ENCODE assay signal across 8 cellular contexts in the genomic region with DNA sequence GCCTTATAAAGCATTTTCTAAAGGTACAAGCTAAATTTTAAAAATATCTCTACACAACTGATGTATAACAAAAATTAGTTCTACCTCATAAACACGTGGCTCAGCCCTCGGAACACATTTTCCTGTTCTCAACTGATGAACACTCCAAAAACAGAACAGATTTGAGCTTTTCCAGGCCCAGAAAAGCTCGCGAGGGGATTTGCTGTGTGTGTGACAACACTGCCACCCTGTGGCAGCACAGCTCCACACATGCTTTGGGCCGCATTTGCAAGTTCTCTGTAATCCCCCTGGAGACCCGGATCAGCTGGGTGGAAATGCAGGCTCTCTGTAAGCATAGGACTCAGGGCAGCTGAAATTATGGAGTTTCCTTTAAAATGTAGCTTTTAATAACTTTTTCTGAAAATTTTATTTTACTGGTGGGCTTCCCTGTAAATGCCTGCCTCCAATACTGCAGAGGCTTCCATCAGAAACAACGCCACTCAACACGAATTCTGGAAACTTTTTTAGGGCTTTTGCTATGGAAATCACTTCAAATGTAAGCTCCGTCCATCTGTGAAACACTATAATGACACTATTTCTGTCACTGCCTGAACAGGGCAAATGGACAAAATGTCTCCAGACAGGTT.
DNase-seq lines count a peak whose midpoint lies in the region; ATAC-seq and TF ChIP-seq lines count a peak whose summit lies in the region.

No MANE protein-coding gene starts in this region.

- no peaks in the 10 kb centered on the region for H3K36me3 ChIP-seq in Panc1 (ENCODE audit: control insufficient read depth, insufficient read depth, low read length)
- H3K36me3 ChIP-seq in osteoblast (ENCODE audit: insufficient read depth, low read length) = no peaks in the 10 kb centered on the region
- no peaks in the 10 kb centered on the region for H3K36me3 ChIP-seq in tibial nerve

- CTCF ChIA-PET in Panc1 (lab: Charles Lee) = interaction anchor here (0.6 to 1.5 kb wide), 19 partner anchors 9 to 1069 kb away, joined by 3 to 8 read pairs (median 5); no protein-coding TSS in a partner anchor

- POLR2A ChIA-PET in Panc1 (lab: Charles Lee) = no interaction called here

- intact Hi-C loops in Panc1 (cut with micrococcal nuclease; ENCODE audit: unreplicated experiment) = loop anchor here (2.0 to 5.0 kb wide), 4 partner anchors 136 to 1069 kb away; partner anchors contain the start of gene ZPBP

- H3K9me3 ChIP-seq in Panc1 (ENCODE audit: control insufficient read depth, insufficient read depth, low read depth, low read length) (no peaks in the 10 kb centered on the region), osteoblast (ENCODE audit: low read depth, low read length) (no peaks in the 10 kb centered on the region), tibial nerve (no peaks in the 10 kb centered on the region)

- H3K4me1 ChIP-seq in Panc1 (ENCODE audit: control insufficient read depth, insufficient read depth, low read length) = no peaks in the 10 kb centered on the region
- no peaks in the 10 kb centered on the region for H3K4me1 ChIP-seq in osteoblast (ENCODE audit: insufficient read depth, low read length)
- peaks cover 0 to 25% (median 0%) of the 10 kb centered on the region in 4 donors for H3K4me1 ChIP-seq in tibial nerve

- no peaks in the 10 kb centered on the region for H4K20me1 ChIP-seq in osteoblast (ENCODE audit: insufficient read depth, low read length)

- DNase-seq in SIG-M5 treated with dmso at 0.1 percent for 504 hours (lab: John Stamatoyannopoulos, UW; ENCODE audit: unreplicated experiment) (peak; percentile 51), SIG-M5 (lab: John Stamatoyannopoulos, UW) (no peak), HT-29 (ENCODE audit: low spot score) (peak; percentile 71), Panc1 (ENCODE audit: low read depth, low spot score) (peak; percentile 72), foreskin fibroblast (peak; percentile 50 to 83), osteoblast (ENCODE audit: insufficient read length, low spot score, missing footprints) (peak; percentile 92), tibial nerve (ENCODE audit: low spot score in 2 of 2) (peak; percentile 40 to 68)
- peak; percentile 16 for DNase-seq in activated effector memory CD4-positive, alpha-beta T cell treated with Interleukin-2 at 50 U/mL for 16 hours

- no peak for TF ChIP-seq POLR2A in tibial nerve (IDR thresholded peaks at IDR 0.05)

- no peak overlapping the region for H3K4me3 ChIP-seq in Panc1 (ENCODE audit: low read depth in 2 of 2, low read length in 2 of 2)
- no peak overlapping the region for H3K4me3 ChIP-seq in foreskin fibroblast (ENCODE audit: low read depth in 1 of 2, low read length in 2 of 2)
- H3K4me3 ChIP-seq in osteoblast (ENCODE audit: insufficient read depth, low read length) = no peak overlapping the region
- no peak overlapping the region for H3K4me3 ChIP-seq in tibial nerve

- in situ Hi-C loops in Panc1 (cut with HindIII; ENCODE audit: low pct_unique_long_range_greater_than_20kb, low sequenced_read_pairs) = no loop called here

- no peaks in the 10 kb centered on the region for H3K79me2 ChIP-seq in osteoblast (ENCODE audit: insufficient read depth, low read length)

- H3K27me3 ChIP-seq in Panc1 (ENCODE audit: control insufficient read depth, insufficient read depth, low read length) (peaks cover 3% of the 10 kb centered on the region), osteoblast (ENCODE audit: insufficient read depth, low read length) (peaks cover 10% of the 10 kb centered on the region), tibial nerve (no peaks in the 10 kb centered on the region)

- ATAC-seq in Panc1 = peak; percentile 79

- BruUV-seq in Panc1 (replicated peaks; lab: Mats Ljungman, UMichigan) = no TSS peak

- H3K4me2 ChIP-seq in osteoblast (ENCODE audit: insufficient read depth, low read length) = no peak overlapping the region

- H3K27ac ChIP-seq in Panc1 (ENCODE audit: low read length) = no peak overlapping the region
- H3K27ac ChIP-seq in osteoblast (ENCODE audit: low read depth, low read length) = no peak overlapping the region
- H3K27ac ChIP-seq in tibial nerve = peak overlapping the region in 2 of 4 donors; percentile 53 to 63

- 22 to 23% methylated on average over 9 of the region's 9 CpGs for WGBS in tibial nerve, 2 donors

- peak; percentile 98 for TF ChIP-seq CTCF in Panc1 (IDR thresholded peaks at IDR 0.05)
- TF ChIP-seq CTCF in foreskin fibroblast (IDR thresholded peaks at IDR 0.05; ENCODE audit: low read depth, low read length) = peak; percentile 98
- peak; percentile 99 for TF ChIP-seq CTCF in osteoblast (IDR thresholded peaks at IDR 0.05; ENCODE audit: extremely low read depth, low read depth, low read length)
- TF ChIP-seq CTCF in tibial nerve (IDR thresholded peaks at IDR 0.05) = peak; percentile 87 to 91 (median 88)

- H2AFZ ChIP-seq in osteoblast (ENCODE audit: low read length) = no peak overlapping the region

- no peak for TF ChIP-seq EP300 in tibial nerve (IDR thresholded peaks at IDR 0.05)
